ENCODE assay signal across 1 cellular context in the genomic region with DNA sequence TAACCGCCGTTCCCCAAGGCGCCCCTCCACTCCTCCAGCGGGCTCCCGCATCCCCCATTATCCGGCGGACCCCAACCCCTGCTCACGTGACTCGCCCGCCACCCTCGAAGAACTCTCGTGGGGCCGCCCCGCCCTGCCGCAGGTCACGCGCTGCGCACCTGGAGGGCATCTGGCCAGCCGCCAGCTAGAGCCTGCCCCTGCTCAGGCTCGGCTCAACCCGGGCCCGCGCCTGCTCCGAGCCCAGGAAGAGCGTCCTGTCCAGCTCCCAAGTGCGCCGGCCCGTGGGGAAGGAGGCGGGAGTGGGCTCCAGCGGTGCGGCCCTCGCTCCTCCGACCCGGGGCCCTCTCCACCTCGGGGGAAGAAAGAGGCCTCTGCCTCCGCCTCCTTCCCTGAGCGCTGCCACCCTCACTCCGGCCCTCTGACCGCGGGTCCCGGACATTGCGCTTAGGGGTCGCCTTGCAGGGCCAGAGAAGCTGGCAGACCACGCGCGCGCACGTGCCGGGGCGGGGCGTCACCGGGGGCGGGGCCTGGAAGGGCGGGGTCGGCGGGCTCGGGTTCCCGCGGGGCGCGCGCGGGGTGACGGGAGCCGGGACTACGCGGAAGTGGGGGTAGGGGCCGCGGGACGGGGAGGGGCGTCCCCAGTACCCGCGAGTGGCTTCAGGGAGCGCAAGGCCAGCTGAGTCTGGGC.
TF ChIP-seq lines count a peak whose summit lies in the region.

No MANE protein-coding gene starts in this region.

TF ChIP-seq in A549, 52 proteins besides CTCF, POLR2A, EP300 and RAD21 (continued from another document):
- TF ChIP-seq, protein P1, sequence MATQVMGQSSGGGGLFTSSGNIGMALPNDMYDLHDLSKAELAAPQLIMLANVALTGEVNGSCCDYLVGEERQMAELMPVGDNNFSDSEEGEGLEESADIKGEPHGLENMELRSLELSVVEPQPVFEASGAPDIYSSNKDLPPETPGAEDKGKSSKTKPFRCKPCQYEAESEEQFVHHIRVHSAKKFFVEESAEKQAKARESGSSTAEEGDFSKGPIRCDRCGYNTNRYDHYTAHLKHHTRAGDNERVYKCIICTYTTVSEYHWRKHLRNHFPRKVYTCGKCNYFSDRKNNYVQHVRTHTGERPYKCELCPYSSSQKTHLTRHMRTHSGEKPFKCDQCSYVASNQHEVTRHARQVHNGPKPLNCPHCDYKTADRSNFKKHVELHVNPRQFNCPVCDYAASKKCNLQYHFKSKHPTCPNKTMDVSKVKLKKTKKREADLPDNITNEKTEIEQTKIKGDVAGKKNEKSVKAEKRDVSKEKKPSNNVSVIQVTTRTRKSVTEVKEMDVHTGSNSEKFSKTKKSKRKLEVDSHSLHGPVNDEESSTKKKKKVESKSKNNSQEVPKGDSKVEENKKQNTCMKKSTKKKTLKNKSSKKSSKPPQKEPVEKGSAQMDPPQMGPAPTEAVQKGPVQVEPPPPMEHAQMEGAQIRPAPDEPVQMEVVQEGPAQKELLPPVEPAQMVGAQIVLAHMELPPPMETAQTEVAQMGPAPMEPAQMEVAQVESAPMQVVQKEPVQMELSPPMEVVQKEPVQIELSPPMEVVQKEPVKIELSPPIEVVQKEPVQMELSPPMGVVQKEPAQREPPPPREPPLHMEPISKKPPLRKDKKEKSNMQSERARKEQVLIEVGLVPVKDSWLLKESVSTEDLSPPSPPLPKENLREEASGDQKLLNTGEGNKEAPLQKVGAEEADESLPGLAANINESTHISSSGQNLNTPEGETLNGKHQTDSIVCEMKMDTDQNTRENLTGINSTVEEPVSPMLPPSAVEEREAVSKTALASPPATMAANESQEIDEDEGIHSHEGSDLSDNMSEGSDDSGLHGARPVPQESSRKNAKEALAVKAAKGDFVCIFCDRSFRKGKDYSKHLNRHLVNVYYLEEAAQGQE (IDR thresholded peaks at IDR 0.05): no peak
- TF ChIP-seq RFX5 (IDR thresholded peaks at IDR 0.05): no peak
- TF ChIP-seq HDAC2 (IDR thresholded peaks at IDR 0.05): no peak
- TF ChIP-seq PHF8 (IDR thresholded peaks at IDR 0.05; ENCODE audit: borderline replicate concordance, low read depth): peak; percentile 55
- TF ChIP-seq BHLHE40 (IDR thresholded peaks at IDR 0.05; ENCODE audit: low read depth, low read length): peak; percentile 86
- no peak for TF ChIP-seq NR3C1 (IDR thresholded peaks at IDR 0.05)
- TF ChIP-seq MAX (IDR thresholded peaks at IDR 0.05): peak; percentile 78
- peak; percentile 63; the same call in 2 of the 3 replicates for TF ChIP-seq BCL3 (IDR thresholded peaks at IDR 0.05)
- no peak for TF ChIP-seq CHD2 (IDR thresholded peaks at IDR 0.05; ENCODE audit: low read length, partially characterized antibody)
- TF ChIP-seq, protein P2, sequence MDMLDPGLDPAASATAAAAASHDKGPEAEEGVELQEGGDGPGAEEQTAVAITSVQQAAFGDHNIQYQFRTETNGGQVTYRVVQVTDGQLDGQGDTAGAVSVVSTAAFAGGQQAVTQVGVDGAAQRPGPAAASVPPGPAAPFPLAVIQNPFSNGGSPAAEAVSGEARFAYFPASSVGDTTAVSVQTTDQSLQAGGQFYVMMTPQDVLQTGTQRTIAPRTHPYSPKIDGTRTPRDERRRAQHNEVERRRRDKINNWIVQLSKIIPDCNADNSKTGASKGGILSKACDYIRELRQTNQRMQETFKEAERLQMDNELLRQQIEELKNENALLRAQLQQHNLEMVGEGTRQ (IDR thresholded peaks at IDR 0.05): peak; percentile 84
- TF ChIP-seq ESRRA (IDR thresholded peaks at IDR 0.05; ENCODE audit: borderline replicate concordance, low read length): no peak
- TF ChIP-seq RARB (CRISPR knock-in tag; IDR thresholded peaks at IDR 0.05): no peak
- TF ChIP-seq ZSCAN20 (CRISPR knock-in tag; IDR thresholded peaks at IDR 0.05): no peak
- no peak for TF ChIP-seq SREBF2 (IDR thresholded peaks at IDR 0.05)
